Comparison of ENCODE assay signal across 8 cellular contexts in the genomic region with DNA sequence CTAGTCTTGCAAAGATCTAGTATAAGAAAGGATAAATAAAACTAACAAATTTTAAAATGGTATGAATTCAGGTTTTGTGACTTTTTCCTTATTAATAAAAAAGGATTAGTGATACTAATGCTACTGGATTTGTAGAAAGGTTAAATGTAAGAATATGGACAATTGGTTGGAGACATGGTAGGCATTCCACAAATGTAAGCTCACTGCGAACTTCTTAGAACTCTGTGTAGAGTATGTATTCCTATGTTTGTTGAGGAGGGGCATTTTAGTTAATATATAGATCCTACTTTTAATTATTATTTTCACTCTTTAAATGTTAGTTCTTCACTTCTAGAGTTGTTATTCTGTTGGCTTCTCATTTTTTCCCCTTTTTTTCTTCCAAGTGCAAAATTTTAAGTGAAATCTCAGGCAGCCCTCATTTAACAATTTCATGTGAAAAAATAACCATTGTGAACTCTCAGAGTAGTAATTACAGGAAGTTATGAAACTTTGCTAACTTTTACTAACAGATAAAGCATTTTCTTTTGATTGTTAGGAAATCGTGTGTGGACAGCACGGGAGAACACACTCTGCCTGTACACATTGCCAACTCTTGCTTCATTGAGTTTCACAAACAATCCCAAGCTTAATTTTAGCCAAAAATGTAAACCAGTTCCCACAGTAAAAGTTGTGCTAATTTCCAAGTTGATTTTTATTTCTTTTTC.
DNase-seq lines count a peak whose midpoint lies in the region; ATAC-seq and TF ChIP-seq lines count a peak whose summit lies in the region.
"Had no signal": no experiment of that assay in that cellular context is flagged by ENCODE, and none has a peak within 500 bp of the region (broad histone marks: within the 10 kb centered on the region; RNA-seq: fewer than 3 reads in every experiment).

No MANE protein-coding gene starts in this region.

- peaks cover 5% of the 10 kb centered on the region for H3K9me3 Mint-ChIP-seq in type B pancreatic cell

- DNase-seq in NCI-H460 (ENCODE audit: extremely low read depth, low read depth) = peak; percentile 65
- peak; percentile 73 to 88 for DNase-seq in lung microvascular endothelial cell (ENCODE audit: low read depth in 2 of 2)
- DNase-seq in type B pancreatic cell (ENCODE audit: extremely low spot score, unreplicated experiment) = no peak
- no peak for DNase-seq in SHP77 (lab: John Stamatoyannopoulos, UW)
- no peak for DNase-seq in HUDEP-2 (lab: John Stamatoyannopoulos, UW; ENCODE audit: unreplicated experiment in 76 of 76)
- DNase-seq: NCI-H2029 treated with DMSO at 0.1 percent for 48 hours had no signal

- H3K36me3 Mint-ChIP-seq in type B pancreatic cell = peaks cover 7% of the 10 kb centered on the region

- no peak for TF ChIP-seq CTCF in type B pancreatic cell (conservative IDR thresholded peaks at IDR 0.05)

- H3K27me3 Mint-ChIP-seq in type B pancreatic cell = peaks cover 3% of the 10 kb centered on the region

- no peak for ATAC-seq in GM21723 (IDR thresholded peaks at IDR 0.05; ENCODE audit: unreplicated experiment)

- H3K27ac Mint-ChIP-seq in type B pancreatic cell = peak overlapping the region; percentile 62

- H3K4me1 Mint-ChIP-seq in type B pancreatic cell (ENCODE audit: unreplicated experiment) = peaks cover 45% of the 10 kb centered on the region

- peak overlapping the region; percentile 43 for H3K27ac ChIP-seq in cingulate gyrus (ENCODE audit: low read depth, low read length)

- H3K4me3 Mint-ChIP-seq in type B pancreatic cell = no peak overlapping the region

Comparison
In these comparisons a context has a peak if more than half of its experiments do, and no peak if none do; other contexts are left out.
1. DNase-seq: peak in NCI-H460 (single experiment) and lung microvascular endothelial cell (2 of 2); none in type B pancreatic cell (single experiment), SHP77 (0 of 2) and HUDEP-2 (0 of 76).